In genomic region chr9:132410642-132411041, GRCh38 we compare ENCODE assay signal across 8 cellular contexts. TPM values are rescaled to one million over a fixed set of nuclear protein-coding genes. Genes with fewer than 3 reads are reported as not detected.
A peak's percentile ranks its signal among the peaks of the same experiment; 100 is the strongest.
DNase-seq lines count a peak whose midpoint lies in the region; ATAC-seq, FAIRE-seq and TF ChIP-seq lines count a peak whose summit lies in the region.

No MANE protein-coding gene starts in this region.

- no peak overlapping the region for H3K9ac ChIP-seq in SU-DHL-6 (ENCODE audit: low read length)
- no peak overlapping the region for H3K9ac ChIP-seq in rectal smooth muscle tissue (ENCODE audit: low read length)

- FAIRE-seq in D721Med (lab: Jason Lieb, UNC) = no peak

- no peaks in the 10 kb centered on the region for H4K20me1 ChIP-seq in SU-DHL-6 (ENCODE audit: low read depth, low read length)

- TF ChIP-seq CTCF in GM12875 (IDR thresholded peaks at IDR 0.05; ENCODE audit: borderline replicate concordance, insufficient read depth, low read depth, low read length) (no peak), SU-DHL-6 (IDR thresholded peaks at IDR 0.05; ENCODE audit: insufficient read depth, low read length, poor library complexity, severe bottlenecking) (no peak), epithelial cell of proximal tubule (conservative IDR thresholded peaks at IDR 0.05; ENCODE audit: low read depth, low read length) (no peak), D721Med (IDR thresholded peaks at IDR 0.05; ENCODE audit: insufficient read depth, missing control alignments) (no peak)

- no peaks in the 10 kb centered on the region for H3K27me3 ChIP-seq in SU-DHL-6 (ENCODE audit: low read length)
- H3K27me3 ChIP-seq in rectal smooth muscle tissue (ENCODE audit: control insufficient read depth, insufficient read depth, low read length) = peaks cover 18% of the 10 kb centered on the region

- DNase-seq in epithelial cell of proximal tubule (ENCODE audit: low read depth) (no peak), Kasumi-1 (lab: John Stamatoyannopoulos, UW) (no peak), D721Med (ENCODE audit: insufficient read length, low spot score) (no peak), ACHN (no peak)

- in situ Hi-C loops in ACHN (cut with HindIII; ENCODE audit: low pct_ligation_motif_present, low pct_unique_long_range_greater_than_20kb, low sequenced_read_pairs) = no loop called here

- peak overlapping the region; percentile 10 for H3K4me3 ChIP-seq in GM12875 (ENCODE audit: low read depth, low read length)
- H3K4me3 ChIP-seq in SU-DHL-6 (ENCODE audit: insufficient read depth, low read length, poor library complexity, severe bottlenecking) = no peak overlapping the region
- H3K4me3 ChIP-seq in epithelial cell of proximal tubule (ENCODE audit: low read depth, low read length) = peak overlapping the region; percentile 56
- H3K4me3 ChIP-seq in rectal smooth muscle tissue (ENCODE audit: low read length) = peak overlapping the region; percentile 54

- peaks cover 7% of the 10 kb centered on the region for H3K4me1 ChIP-seq in rectal smooth muscle tissue (ENCODE audit: control insufficient read depth, insufficient read depth, low read length)

- peak overlapping the region; percentile 39 for H3K4me2 ChIP-seq in SU-DHL-6 (ENCODE audit: low read depth, low read length, poor library complexity, severe bottlenecking)

- no peaks in the 10 kb centered on the region; the same call in none of the 2 replicates for H3F3A ChIP-seq in SU-DHL-6 (ENCODE audit: insufficient read depth)

- no peaks in the 10 kb centered on the region for H3K9me3 ChIP-seq in SU-DHL-6 (ENCODE audit: insufficient read depth, low read length)

- no peak overlapping the region for H3K27ac ChIP-seq in SU-DHL-6 (ENCODE audit: low read depth, low read length)
- no peak overlapping the region for H3K27ac ChIP-seq in rectal smooth muscle tissue (ENCODE audit: low read depth, low read length)

- H3K36me3 ChIP-seq in SU-DHL-6 (ENCODE audit: low read length) (no peaks in the 10 kb centered on the region), rectal smooth muscle tissue (ENCODE audit: control insufficient read depth, insufficient read depth, low read length) (no peaks in the 10 kb centered on the region)

- H2AFZ ChIP-seq in SU-DHL-6 (ENCODE audit: low read depth, low read length, severe bottlenecking) = no peak overlapping the region

- ATAC-seq in HG03159 (IDR thresholded peaks at IDR 0.05; ENCODE audit: unreplicated experiment) = no peak

- no peaks in the 10 kb centered on the region for H3K9me2 ChIP-seq in SU-DHL-6 (replicated peaks; ENCODE audit: insufficient read depth, low read length)

- H3K79me2 ChIP-seq in SU-DHL-6 (ENCODE audit: insufficient read depth, low read length) = peaks cover 10% of the 10 kb centered on the region

RNA-seq across cellular contexts. Expression of gene CFAP77, which starts 0.6 kb away (rescaled TPM):
- total RNA-seq in epithelial cell of proximal tubule = not detected in 2 replicates

RNA-seq across cellular contexts. Expression of gene TTF1, which starts 4.0 kb away (rescaled TPM):
- 16.3 and 29.8 TPM in 2 replicates for total RNA-seq in epithelial cell of proximal tubule

RNA-seq across cellular contexts. Expression of gene SETX, which starts 55.9 kb away (rescaled TPM):
- 24.9 and 34.7 TPM in 2 replicates for total RNA-seq in epithelial cell of proximal tubule
